In genomic region chr15:40511093-40511471, GRCh38 we compare ENCODE assay signal across 8 cellular contexts. TPM values are rescaled to one million over a fixed set of nuclear protein-coding genes. Genes with fewer than 3 reads are reported as not detected.
DNase-seq lines count a peak whose midpoint lies in the region; ATAC-seq, FAIRE-seq and TF ChIP-seq lines count a peak whose summit lies in the region.

No MANE protein-coding gene starts in this region.

- intact Hi-C loops in A673 (cut with micrococcal nuclease; ENCODE audit: unreplicated experiment) = loop anchor here (10.0 kb wide), 1 partner anchor 166 kb away; the partner anchor contains the start of gene CCDC9B

- H3K27me3 ChIP-seq in A673 (replicated peaks; ENCODE audit: insufficient read depth, low read depth, low read length, poor library complexity) = peaks cover 8% of the 10 kb centered on the region
- no peaks in the 10 kb centered on the region for H3K27me3 ChIP-seq in Peyer's patch

- H3K4me3 ChIP-seq in A673 (ENCODE audit: low read depth, low read length, poor library complexity, severe bottlenecking) = peak overlapping the region; percentile 36
- H3K4me3 ChIP-seq in Peyer's patch = peak overlapping the region; percentile 38 to 65 (median 60)

- POLR2A ChIA-PET in A673 (lab: Charles Lee; ENCODE audit: low non-redundant PET) = no interaction called here

- no peak for DNase-seq in A673 (ENCODE audit: low spot score)
- peak in 2 of 3 donors; percentile 46 to 56 for DNase-seq in Peyer's patch
- DNase-seq in erythroblast (lab: John Stamatoyannopoulos, UW) = peak; percentile 41 to 53
- no peak for DNase-seq in neural crest cell (ENCODE audit: low read depth, low spot score)
- no peak for DNase-seq in D721Med (ENCODE audit: insufficient read length, low spot score)
- DNase-seq in ACHN = no peak
- no peak for DNase-seq in medulla oblongata (ENCODE audit: extremely low spot score)

- CTCF ChIA-PET in A673 (lab: Charles Lee) = no interaction called here

- no peak overlapping the region for H3K27ac Mint-ChIP-seq in neural crest cell (ENCODE audit: unreplicated experiment)

- FAIRE-seq in D721Med (lab: Jason Lieb, UNC) = no peak

- H3K36me3 Mint-ChIP-seq in neural crest cell (ENCODE audit: low read depth) = no peaks in the 10 kb centered on the region

- H3K4me1 Mint-ChIP-seq in neural crest cell = peaks cover 26% of the 10 kb centered on the region

- H3K27me3 Mint-ChIP-seq in neural crest cell (ENCODE audit: low read depth) = peaks cover 73% of the 10 kb centered on the region

- TF ChIP-seq POLR2A in Peyer's patch (IDR thresholded peaks at IDR 0.05) = no peak
- TF ChIP-seq POLR2A in erythroblast (IDR thresholded peaks at IDR 0.05; ENCODE audit: low read length) = no peak

- no peaks in the 10 kb centered on the region for H3K4me1 ChIP-seq in A673 (ENCODE audit: insufficient read depth, low read length, poor library complexity, severe bottlenecking)
- peaks cover 0 to 23% (median 8%) of the 10 kb centered on the region in 4 donors for H3K4me1 ChIP-seq in Peyer's patch

- H3K27ac ChIP-seq in A673 (ENCODE audit: low read depth, low read length, poor library complexity, severe bottlenecking) (no peak overlapping the region), Peyer's patch (peak overlapping the region in 1 of 4 donors; percentile 57)

- H3K36me3 ChIP-seq in A673 (ENCODE audit: insufficient read depth, low read length, poor library complexity, severe bottlenecking) (no peaks in the 10 kb centered on the region), Peyer's patch (no peaks in the 10 kb centered on the region)

- H3K9me3 Mint-ChIP-seq in neural crest cell = no peaks in the 10 kb centered on the region

- no peak for TF ChIP-seq CTCF in A673 (conservative IDR thresholded peaks at IDR 0.05; ENCODE audit: low read depth, low read length)
- no peak for TF ChIP-seq CTCF in Peyer's patch (IDR thresholded peaks at IDR 0.05)
- no peak for TF ChIP-seq CTCF in neural crest cell (conservative IDR thresholded peaks at IDR 0.05)
- TF ChIP-seq CTCF in D721Med (IDR thresholded peaks at IDR 0.05; ENCODE audit: insufficient read depth, missing control alignments) = no peak

- peak overlapping the region; percentile 74 for H3K4me3 Mint-ChIP-seq in neural crest cell

- ATAC-seq in GM19467 (IDR thresholded peaks at IDR 0.05; ENCODE audit: unreplicated experiment) = peak; percentile 59

- no TSS peak for BruUV-seq in A673 (replicated peaks; lab: Mats Ljungman, UMichigan)

- in situ Hi-C loops in ACHN (cut with HindIII; ENCODE audit: low pct_ligation_motif_present, low pct_unique_long_range_greater_than_20kb, low sequenced_read_pairs) = no loop called here

- H3K9me3 ChIP-seq in A673 (ENCODE audit: low read depth, low read length, poor library complexity, severe bottlenecking) (no peaks in the 10 kb centered on the region), Peyer's patch (no peaks in the 10 kb centered on the region)

RNA-seq across cellular contexts. Expression of gene CHST14, which starts 40.3 kb away (rescaled TPM):
- total RNA-seq in A673 (2021) = 14.3 and 17.6 TPM in 2 replicates
- 1 to 10 TPM in 3 of 4 donors, under 1 TPM in 1; 0.83 to 3.5 (median 2.6) TPM for total RNA-seq in Peyer's patch
- 32.9 and 37.1 TPM in 2 replicates for total RNA-seq in neural crest cell

RNA-seq across cellular contexts. Expression of gene CCDC32, which starts 53.8 kb away (rescaled TPM):
- total RNA-seq in A673 (2021) (10.4 and 11.7 TPM in 2 replicates), Peyer's patch (10 to 100 TPM; 31.2 to 41.3 (median 32.2) TPM), neural crest cell (19.2 and 19.9 TPM in 2 replicates)

RNA-seq across cellular contexts. Expression of gene RPUSD2, which starts 58.0 kb away (rescaled TPM):
- total RNA-seq in A673 (2021) (17.0 and 18.1 TPM in 2 replicates), Peyer's patch (10 to 100 TPM in 1 of 4 donors, 1 to 10 TPM in 3; 4.7 to 21.5 (median 6.8) TPM), neural crest cell (16.0 and 16.9 TPM in 2 replicates)

Comparison
In these comparisons a context has a peak if more than half of its experiments do, and no peak if none do; other contexts are left out.
1. DNase-seq: peak in Peyer's patch (2 of 3) and erythroblast (2 of 2); none in A673 (single experiment), neural crest cell (single experiment), D721Med (single experiment), ACHN (single experiment) and medulla oblongata (single experiment).